10 cellular contexts compared by ENCODE assay signal in genomic region chr10:5546891-5547683, GRCh38. TPM values are rescaled to one million over a fixed set of nuclear protein-coding genes. Genes with fewer than 3 reads are reported as not detected.
DNase-seq lines count a peak whose midpoint lies in the region; ATAC-seq, FAIRE-seq and TF ChIP-seq lines count a peak whose summit lies in the region.
"Had no signal": no experiment of that assay in that cellular context is flagged by ENCODE, and none has a peak within 500 bp of the region (broad histone marks: within the 10 kb centered on the region; RNA-seq: fewer than 3 reads in every experiment).

No MANE protein-coding gene starts in this region.

- ATAC-seq in heart left ventricle (no peak), right cardiac atrium (no peak), lower lobe of right lung (peak; percentile 54 to 61), aorta (ENCODE audit: low FRiP score) (no peak), HG03342 (IDR thresholded peaks at IDR 0.05; ENCODE audit: unreplicated experiment) (no peak)

- WGBS in heart left ventricle, 4 donors: 80 to 93% (median 89%) methylated on average over 6 to 7 of the region's 7 CpGs
- WGBS in right cardiac atrium: 87% methylated on average over 7 of the region's 7 CpGs
- 48 to 50% methylated on average over 7 of the region's 7 CpGs for WGBS in aorta, 2 donors

- H3K36me3 ChIP-seq in heart left ventricle (no peaks in the 10 kb centered on the region), bronchial epithelial cell (ENCODE audit: control insufficient read depth, insufficient read depth, low read length) (no peaks in the 10 kb centered on the region), lower lobe of right lung (no peaks in the 10 kb centered on the region), aorta (ENCODE audit: control insufficient read depth in 1 of 2, insufficient read depth in 2 of 2, low read length in 1 of 2) (no peaks in the 10 kb centered on the region)

- TF ChIP-seq CTCF in heart left ventricle (IDR thresholded peaks at IDR 0.05) (no peak), bronchial epithelial cell (IDR thresholded peaks at IDR 0.05; ENCODE audit: insufficient read depth, low read length, severe bottlenecking) (no peak), lower lobe of right lung (IDR thresholded peaks at IDR 0.05) (no peak)

- H3K27ac ChIP-seq in heart left ventricle: peak overlapping the region in 11 of 12 donors; percentile 34 to 74 (median 60)
- H3K27ac ChIP-seq in right cardiac atrium (ENCODE audit: low read length): no peak overlapping the region
- H3K27ac ChIP-seq in lower lobe of right lung: peak overlapping the region; percentile 89
- peak overlapping the region; percentile 71 to 89 for H3K27ac ChIP-seq in aorta (ENCODE audit: low read depth in 1 of 2, low read length in 2 of 2)

- intact Hi-C loops in heart left ventricle (cut with DNase I): loop anchor here in 2 of 10 donors (5.0 to 10.0 kb wide), 2 partner anchors 100 to 102 kb away; no protein-coding TSS in a partner anchor
- intact Hi-C loops in right cardiac atrium (cut with DNase I): no loop called here
- intact Hi-C loops in lower lobe of right lung (cut with DNase I): no loop called here
- intact Hi-C loops in aorta (cut with DNase I): loop anchor here (5.0 kb wide), 3 partner anchors 65 to 100 kb away; no protein-coding TSS in a partner anchor

- FAIRE-seq in bronchial epithelial cell (lab: Jason Lieb, UNC): peak; percentile 90

- peak in 1 of 5 donors; percentile 40 for DNase-seq in heart left ventricle
- no peak for DNase-seq in right cardiac atrium
- peak; percentile 86 for DNase-seq in bronchial epithelial cell (ENCODE audit: low read depth)
- DNase-seq in lower lobe of right lung: peak; percentile 70
- DNase-seq in aorta: peak; percentile 34 to 74
- no peak for DNase-seq in occipital lobe (lab: John Stamatoyannopoulos, UW)
- DNase-seq in GDM1 (lab: John Stamatoyannopoulos, UW): no peak
- DNase-seq: activated CD8-positive, alpha-beta memory T cell treated with anti-CD3 and anti-CD28 coated beads for 24 hours had no signal

- H3K27me3 ChIP-seq in heart left ventricle (no peaks in the 10 kb centered on the region), right cardiac atrium (ENCODE audit: control insufficient read depth, insufficient read depth) (no peaks in the 10 kb centered on the region), bronchial epithelial cell (ENCODE audit: control insufficient read depth, insufficient read depth, low read length) (no peaks in the 10 kb centered on the region), lower lobe of right lung (ENCODE audit: low read depth) (no peaks in the 10 kb centered on the region), aorta (ENCODE audit: control insufficient read depth in 1 of 2, insufficient read depth in 2 of 2, low read length in 1 of 2) (no peaks in the 10 kb centered on the region)

- TF ChIP-seq POLR2A in heart left ventricle (IDR thresholded peaks at IDR 0.05): no peak

- H3K9me3 ChIP-seq in heart left ventricle (peaks cover 0 to 22% (median 5%) of the 10 kb centered on the region in 12 donors), right cardiac atrium (ENCODE audit: control insufficient read depth, low read length) (no peaks in the 10 kb centered on the region), lower lobe of right lung (no peaks in the 10 kb centered on the region), aorta (ENCODE audit: control insufficient read depth, low read length) (no peaks in the 10 kb centered on the region)

- H3K4me3 ChIP-seq in heart left ventricle (peak overlapping the region in 5 of 12 donors; percentile 18 to 48 (median 39)), right cardiac atrium (ENCODE audit: low read length) (no peak overlapping the region), bronchial epithelial cell (ENCODE audit: low read depth, low read length) (no peak overlapping the region), lower lobe of right lung (no peak overlapping the region), aorta (ENCODE audit: low read length in 2 of 2) (no peak overlapping the region)

- H3K4me1 ChIP-seq in heart left ventricle (peaks cover 0 to 42% (median 33%) of the 10 kb centered on the region in 12 donors), right cardiac atrium (ENCODE audit: control insufficient read depth, insufficient read depth, low read length) (peaks cover 5% of the 10 kb centered on the region), lower lobe of right lung (peaks cover 48% of the 10 kb centered on the region), aorta (ENCODE audit: control insufficient read depth in 1 of 2, insufficient read depth in 2 of 2, low read length in 2 of 2) (peaks cover 3 to 4% of the 10 kb centered on the region in 2 donors)

RNA-seq across cellular contexts. Expression of gene CALML3, which starts 22.3 kb away (rescaled TPM):
- total RNA-seq in heart left ventricle (not detected), right cardiac atrium (not detected), bronchial epithelial cell (0.53 and 1.0 TPM in 2 replicates), lower lobe of right lung (not detected), aorta (not detected), occipital lobe (not detected)
- polyA plus RNA-seq in heart left ventricle (under 1 TPM in 1 of 2 donors, not detected in 1; 0.03 TPM), right cardiac atrium (not detected), aorta (under 1 TPM; 0.10 to 0.13 TPM)

RNA-seq across cellular contexts. Expression of gene CALML5, which starts 47.7 kb away (rescaled TPM):
- total RNA-seq in heart left ventricle (not detected), right cardiac atrium (not detected), bronchial epithelial cell (0.79 and 4.4 TPM in 2 replicates), lower lobe of right lung (not detected), aorta (not detected), occipital lobe (not detected)
- polyA plus RNA-seq in heart left ventricle (not detected), right cardiac atrium (not detected), aorta (not detected)
- total RNA-seq: Caco-2 had no signal

Comparison
In these comparisons a context has a peak if more than half of its experiments do, and no peak if none do; other contexts are left out.
1. ATAC-seq: peak in lower lobe of right lung (2 of 2); none in heart left ventricle (0 of 4), right cardiac atrium (0 of 2), aorta (single experiment) and HG03342 (single experiment).
2. DNase-seq: peak in bronchial epithelial cell (single experiment), lower lobe of right lung (single experiment) and aorta (2 of 2); none in right cardiac atrium (0 of 3), occipital lobe (single experiment) and GDM1 (single experiment).
3. intact Hi-C loops: an anchor here in aorta (5.0 kb wide); none called in right cardiac atrium and lower lobe of right lung.